Comparison of ENCODE assay signal across 9 cellular contexts in genomic region chr5:178205010-178205748, GRCh38. TPM values are rescaled to one million over a fixed set of nuclear protein-coding genes. Genes with fewer than 3 reads are reported as not detected.
DNase-seq lines count a peak whose midpoint lies in the region; ATAC-seq and TF ChIP-seq lines count a peak whose summit lies in the region.
"Had no signal": no experiment of that assay in that cellular context is flagged by ENCODE, and none has a peak within 500 bp of the region (broad histone marks: within the 10 kb centered on the region; RNA-seq: fewer than 3 reads in every experiment).

No MANE protein-coding gene starts in this region.

- H3K9me3 ChIP-seq in gastroesophageal sphincter (no peaks in the 10 kb centered on the region), suprapubic skin (no peaks in the 10 kb centered on the region)

- CTCF ChIA-PET in RWPE1 (lab: Yijun Ruan, JAX) = interaction anchor here (0.6 to 1.2 kb wide), 2 partner anchors 39 to 53 kb away, joined by 3 to 4 read pairs; no protein-coding TSS in a partner anchor

- TF ChIP-seq EP300 in gastroesophageal sphincter (IDR thresholded peaks at IDR 0.05) = no peak
- no peak for TF ChIP-seq EP300 in suprapubic skin (IDR thresholded peaks at IDR 0.05)

- H3K4me1 ChIP-seq in gastroesophageal sphincter (peaks cover 0 to 41% (median 19%) of the 10 kb centered on the region in 3 donors), suprapubic skin (peaks cover 53% of the 10 kb centered on the region)

- H3K36me3 ChIP-seq in gastroesophageal sphincter (peaks cover 0 to 37% of the 10 kb centered on the region in 2 donors), suprapubic skin (peaks cover 37% of the 10 kb centered on the region)

- ATAC-seq in GM19397 (IDR thresholded peaks at IDR 0.05; ENCODE audit: unreplicated experiment) = peak; percentile 51
- peak; percentile 24 for ATAC-seq in HG03558 (IDR thresholded peaks at IDR 0.05; ENCODE audit: extremely low read depth, unreplicated experiment)
- ATAC-seq in gastroesophageal sphincter = peak; percentile 60

- POLR2A ChIA-PET in RWPE1 (lab: Yijun Ruan, JAX; ENCODE audit: low non-redundant PET) = interaction anchor here (0.6 to 1.3 kb wide), 4 partner anchors 8 to 81 kb away, joined by 3 to 9 read pairs (median 5); no protein-coding TSS in a partner anchor

- no peaks in the 10 kb centered on the region for H3K27me3 ChIP-seq in gastroesophageal sphincter
- H3K27me3 ChIP-seq in suprapubic skin = no peaks in the 10 kb centered on the region

- peak; percentile 57 for DNase-seq in COR-L47 (lab: John Stamatoyannopoulos, UW)
- DNase-seq in RWPE1 (ENCODE audit: low spot score) = peak; percentile 96
- DNase-seq in activated naive CD4-positive, alpha-beta T cell treated with Interleukin-2 at 50 U/mL for 16 hours = peak; percentile 76
- DNase-seq in occipital lobe (lab: John Stamatoyannopoulos, UW) = peak; percentile 32
- peak; percentile 87 to 89 for DNase-seq in suprapubic skin (ENCODE audit: low spot score in 2 of 2)

- TF ChIP-seq POLR2A in gastroesophageal sphincter (IDR thresholded peaks at IDR 0.05) = peak in 1 of 2 donors; percentile 41
- TF ChIP-seq POLR2A in suprapubic skin (IDR thresholded peaks at IDR 0.05) = peak in 1 of 2 donors; percentile 28

- TF ChIP-seq CTCF in RWPE1 (conservative IDR thresholded peaks at IDR 0.05; ENCODE audit: low read depth) (no peak), gastroesophageal sphincter (IDR thresholded peaks at IDR 0.05) (no peak), suprapubic skin (IDR thresholded peaks at IDR 0.05) (no peak)

- WGBS in gastroesophageal sphincter (ENCODE audit: low coverage in 1 of 2), 2 donors = 0% methylated on average over 2 of the region's 74 CpGs; no CpG with 5 or more reads in 1 of the 2 donors
- WGBS in suprapubic skin = 2% methylated on average over 10 of the region's 74 CpGs

- peak overlapping the region; percentile 90 for H3K27ac ChIP-seq in RWPE1
- H3K27ac ChIP-seq in gastroesophageal sphincter = peak overlapping the region; percentile 88 to 99 (median 94)
- peak overlapping the region; percentile 98 for H3K27ac ChIP-seq in suprapubic skin

- H3K4me3 ChIP-seq in gastroesophageal sphincter (peak overlapping the region; percentile 81 to 99), suprapubic skin (peak overlapping the region; percentile 88)

RNA-seq across cellular contexts. Expression of gene HNRNPAB, which starts 0.8 kb away (rescaled TPM):
- total RNA-seq in gastroesophageal sphincter (100 to 1,000 TPM in 2 of 4 donors, 10 to 100 TPM in 2; 79.9 to 140 (median 106) TPM), occipital lobe (45.5 TPM), suprapubic skin (100 to 1,000 TPM in 1 of 4 donors, 10 to 100 TPM in 3; 57.0 to 113 (median 83.1) TPM)

RNA-seq across cellular contexts. Expression of gene GMCL2, which starts 18.0 kb away (rescaled TPM):
- total RNA-seq in gastroesophageal sphincter = not detected
- not detected for total RNA-seq in occipital lobe
- total RNA-seq in suprapubic skin = under 1 TPM in 1 of 4 donors, not detected in 3; 0.49 TPM
- total RNA-seq: subcutaneous adipose tissue had no signal

RNA-seq across cellular contexts. Expression of gene PHYKPL, which starts 27.4 kb away (rescaled TPM):
- total RNA-seq in gastroesophageal sphincter (10 to 100 TPM; 37.3 to 51.2 (median 41.6) TPM), occipital lobe (12.9 TPM), suprapubic skin (10 to 100 TPM; 27.1 to 50.5 (median 35.7) TPM)

RNA-seq across cellular contexts. Expression of gene NHP2, which starts 51.5 kb away (rescaled TPM):
- 100 to 1,000 TPM; 192 to 253 (median 218) TPM for total RNA-seq in gastroesophageal sphincter
- 62.2 TPM for total RNA-seq in occipital lobe
- total RNA-seq in suprapubic skin = 100 to 1,000 TPM in 3 of 4 donors, 10 to 100 TPM in 1; 75.8 to 278 (median 210) TPM

Comparison
In these comparisons a context has a peak if more than half of its experiments do, and no peak if none do; other contexts are left out.
1. Peak in every context shown above with its lines: DNase-seq, ATAC-seq, H3K4me3 ChIP-seq and H3K27ac ChIP-seq.
2. DNase-seq: peak in every context shown above with its lines; median percentile 96 in RWPE1; 88 in suprapubic skin; 76 in activated naive CD4-positive, alpha-beta T cell treated with Interleukin-2 at 50 U/mL for 16 hours; 57 in COR-L47; 32 in occipital lobe.